Comparison of ENCODE assay signal across 1 cellular context in the genomic region with DNA sequence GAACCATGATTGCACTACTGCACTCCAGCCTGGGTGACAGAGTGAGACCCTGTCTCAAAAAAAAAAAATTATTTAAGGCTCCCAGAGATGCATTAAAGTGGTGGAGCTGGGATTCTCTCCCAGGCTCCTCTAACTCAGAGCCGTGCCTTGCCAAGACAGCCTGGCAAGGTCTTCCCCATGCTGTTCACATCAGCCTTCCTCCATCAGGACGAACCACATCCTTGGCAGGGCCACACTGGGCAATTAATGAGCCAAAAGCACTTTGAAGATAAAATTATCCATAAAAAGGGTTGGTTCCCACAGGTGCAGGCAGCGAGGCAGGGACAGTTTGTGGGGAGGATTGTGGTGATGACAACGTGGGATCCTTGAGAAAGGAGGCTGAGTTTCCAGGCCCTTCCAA.
TF ChIP-seq lines count a peak whose summit lies in the region.

No MANE protein-coding gene starts in this region.

TF ChIP-seq in K562, 482 proteins besides CTCF, POLR2A, EP300 and RAD21:
- no peak for TF ChIP-seq TEAD2 (tag; IDR thresholded peaks at IDR 0.05)
- no peak for TF ChIP-seq SRSF9 (IDR thresholded peaks at IDR 0.05; ENCODE audit: borderline replicate concordance, low read depth, low read length)
- no peak for TF ChIP-seq ZNF507 (tag; conservative IDR thresholded peaks at IDR 0.05)
- TF ChIP-seq ARNT (IDR thresholded peaks at IDR 0.05), result no peak
- TF ChIP-seq, protein P1, sequence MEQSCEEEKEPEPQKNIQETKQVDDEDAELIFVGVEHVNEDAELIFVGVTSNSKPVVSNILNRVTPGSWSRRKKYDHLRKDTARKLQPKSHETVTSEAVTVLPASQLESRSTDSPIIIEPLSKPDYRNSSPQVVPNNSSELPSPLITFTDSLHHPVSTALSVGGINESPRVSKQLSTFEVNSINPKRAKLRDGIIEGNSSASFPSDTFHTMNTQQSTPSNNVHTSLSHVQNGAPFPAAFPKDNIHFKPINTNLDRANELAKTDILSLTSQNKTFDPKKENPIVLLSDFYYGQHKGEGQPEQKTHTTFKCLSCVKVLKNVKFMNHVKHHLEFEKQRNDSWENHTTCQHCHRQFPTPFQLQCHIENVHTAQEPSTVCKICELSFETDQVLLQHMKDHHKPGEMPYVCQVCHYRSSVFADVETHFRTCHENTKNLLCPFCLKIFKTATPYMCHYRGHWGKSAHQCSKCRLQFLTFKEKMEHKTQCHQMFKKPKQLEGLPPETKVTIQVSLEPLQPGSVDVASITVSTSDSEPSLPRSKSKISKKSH (CRISPR knock-in tag; IDR thresholded peaks at IDR 0.05), result no peak
- TF ChIP-seq NR2F6 (CRISPR knock-in tag; IDR thresholded peaks at IDR 0.05), result no peak
- TF ChIP-seq SMAD3 (CRISPR knock-in tag; conservative IDR thresholded peaks at IDR 0.05), result no peak
- TF ChIP-seq ZBTB49 (CRISPR knock-in tag; IDR thresholded peaks at IDR 0.05; ENCODE audit: borderline replicate concordance), result no peak
- no peak for TF ChIP-seq ZNF224 (CRISPR knock-in tag; IDR thresholded peaks at IDR 0.05)
- TF ChIP-seq ZNF354B (CRISPR knock-in tag; IDR thresholded peaks at IDR 0.05), result no peak
- TF ChIP-seq SAFB2 (IDR thresholded peaks at IDR 0.05; ENCODE audit: borderline replicate concordance, low read depth, low read length, severe bottlenecking), result no peak
- TF ChIP-seq, protein P2, sequence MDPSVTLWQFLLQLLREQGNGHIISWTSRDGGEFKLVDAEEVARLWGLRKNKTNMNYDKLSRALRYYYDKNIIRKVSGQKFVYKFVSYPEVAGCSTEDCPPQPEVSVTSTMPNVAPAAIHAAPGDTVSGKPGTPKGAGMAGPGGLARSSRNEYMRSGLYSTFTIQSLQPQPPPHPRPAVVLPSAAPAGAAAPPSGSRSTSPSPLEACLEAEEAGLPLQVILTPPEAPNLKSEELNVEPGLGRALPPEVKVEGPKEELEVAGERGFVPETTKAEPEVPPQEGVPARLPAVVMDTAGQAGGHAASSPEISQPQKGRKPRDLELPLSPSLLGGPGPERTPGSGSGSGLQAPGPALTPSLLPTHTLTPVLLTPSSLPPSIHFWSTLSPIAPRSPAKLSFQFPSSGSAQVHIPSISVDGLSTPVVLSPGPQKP (CRISPR knock-in tag; IDR thresholded peaks at IDR 0.05), result no peak
